8 cellular contexts compared by ENCODE assay signal in genomic region chr15:42490743-42491539, GRCh38. TPM values are rescaled to one million over a fixed set of nuclear protein-coding genes. Genes with fewer than 3 reads are reported as not detected.
A peak's percentile ranks its signal among the peaks of the same experiment; 100 is the strongest.
DNase-seq lines count a peak whose midpoint lies in the region; ATAC-seq lines count a peak whose summit lies in the region.

ZNF106 (minus strand) TSS chr15:42491141; CDS start chr15:42472289, 18,852 bp downstream.

- peaks cover 22 to 27% of the 10 kb centered on the region in 2 donors for H3K36me3 Mint-ChIP-seq in activated naive CD4-positive, alpha-beta T cell treated with anti-CD3 and anti-CD28 coated beads, Interleukin-2, amount 50 U/mL, for 72 hours

- DNase-seq in DMS53 (lab: John Stamatoyannopoulos, UW) (peak; percentile 92), HCEC 1CT (peak; percentile 92), NCI-H1105 (lab: John Stamatoyannopoulos, UW) (peak; percentile 66), SKM-1 (lab: John Stamatoyannopoulos, UW; ENCODE audit: unreplicated experiment) (peak; percentile 84), glomerular visceral epithelial cell (ENCODE audit: extremely low spot score) (peak; percentile 92), occipital lobe (lab: John Stamatoyannopoulos, UW) (peak; percentile 85)
- DNase-seq in activated naive CD4-positive, alpha-beta T cell treated with anti-CD3 and anti-CD28 coated beads, Interleukin-2, amount 50 U/mL, for 72 hours (ENCODE audit: low spot score in 2 of 2), result peak; percentile 83 to 87

- H3K27ac Mint-ChIP-seq in activated naive CD4-positive, alpha-beta T cell treated with anti-CD3 and anti-CD28 coated beads, Interleukin-2, amount 50 U/mL, for 72 hours, result peak within 1 kb of the TSS; percentile 98 to 100

- no peaks in the 10 kb centered on the region for H3K9me3 Mint-ChIP-seq in activated naive CD4-positive, alpha-beta T cell treated with anti-CD3 and anti-CD28 coated beads, Interleukin-2, amount 50 U/mL, for 72 hours

- ATAC-seq in activated naive CD4-positive, alpha-beta T cell treated with anti-CD3 and anti-CD28 coated beads, Interleukin-2, amount 50 U/mL, for 72 hours, result peak; percentile 55 to 67

- peak within 1 kb of the TSS; percentile 95 for H3K27ac ChIP-seq in temporal lobe (ENCODE audit: low read depth, low read length)

RNA-seq across cellular contexts. Expression of gene ZNF106, which starts in this region (rescaled TPM):
- total RNA-seq in activated naive CD4-positive, alpha-beta T cell treated with anti-CD3 and anti-CD28 coated beads, Interleukin-2, amount 50 U/mL, for 72 hours, result 10 to 100 TPM; 58.5 to 62.8 TPM
- total RNA-seq in occipital lobe (52.4 TPM), temporal lobe (41.6 TPM)

Comparison
In these comparisons a context has a peak if more than half of its experiments do, and no peak if none do; other contexts are left out.
1. Peak in every context shown above with its lines: DNase-seq, ATAC-seq and H3K27ac ChIP-seq.